21 cellular contexts compared by ENCODE assay signal in genomic region chr10:2620827-2621521, GRCh38.
"Had no signal": no experiment of that assay in that cellular context is flagged by ENCODE, and none has a peak within 500 bp of the region (broad histone marks: within the 10 kb centered on the region; RNA-seq: fewer than 3 reads in every experiment).

No MANE protein-coding gene starts in this region.

- DNase-seq: activated CD4-positive, alpha-beta T cell treated with anti-CD3 and anti-CD28 coated beads for 1 hour; activated CD4-positive, alpha-beta T cell treated with anti-CD3 and anti-CD28 coated beads, Interleukin-2, amount 50 U/mL, for 1 hour; activated CD8-positive, alpha-beta T cell treated with anti-CD3 and anti-CD28 coated beads, Interleukin-2, amount 10 ng/mL, durations not matched to agents 7 days and 5 days; activated gamma-delta T cell treated with Interleukin-2 at 50 U/mL for 16 hours; aorta; caudate nucleus; effector CD4-positive, alpha-beta T cell; kidney glomerular epithelial cell; left lung; naive thymus-derived CD4-positive, alpha-beta T cell; small intestine; stimulated activated naive B cell treated with anti-CD40 and anti-IgM and Interleukin-4, amounts not matched to agents 10 μg/mL and 1 μg/mL and 100 μg/mL, for 72 hours; transverse colon had no signal

- H3K4me3 Mint-ChIP-seq: activated CD8-positive, alpha-beta T cell treated with anti-CD3 and anti-CD28 coated beads, Interleukin-2, amount 10 ng/mL, durations not matched to agents 7 days and 5 days; activated naive CD4-positive, alpha-beta T cell treated with anti-CD3 and anti-CD28 coated beads, Interleukin-2, amount 50 U/mL, for 24 hours; brain; dendritic cell treated with granulocyte-macrophage colony-stimulating factor and Interleukin-4, amounts not matched to agents 40 ng/mL and 50 ng/mL, for 4 days; naive thymus-derived CD4-positive, alpha-beta T cell; neural crest cell; stimulated activated naive B cell treated with anti-CD40 and anti-IgM and Interleukin-4, amounts not matched to agents 10 μg/mL and 1 μg/mL and 100 μg/mL, for 72 hours; T-helper 2 cell treated with Interferon-gamma antibody and Interleukin-4, amounts not matched to agents 5 μg/mL and 100 μg/mL, for 36 hours had no signal

- H3K36me3 ChIP-seq: left lung, transverse colon had no signal

- H3K27ac Mint-ChIP-seq: activated CD8-positive, alpha-beta T cell treated with anti-CD3 and anti-CD28 coated beads, Interleukin-2, amount 10 ng/mL, durations not matched to agents 7 days and 5 days; activated naive CD4-positive, alpha-beta T cell treated with anti-CD3 and anti-CD28 coated beads, Interleukin-2, amount 50 U/mL, for 24 hours; brain; dendritic cell treated with granulocyte-macrophage colony-stimulating factor and Interleukin-4, amounts not matched to agents 40 ng/mL and 50 ng/mL, for 4 days; naive thymus-derived CD4-positive, alpha-beta T cell; stimulated activated naive B cell treated with anti-CD40 and anti-IgM and Interleukin-4, amounts not matched to agents 10 μg/mL and 1 μg/mL and 100 μg/mL, for 72 hours; T-helper 2 cell treated with Interferon-gamma antibody and Interleukin-4, amounts not matched to agents 5 μg/mL and 100 μg/mL, for 36 hours had no signal

- H3K27ac ChIP-seq: left lung, transverse colon, VCaP had no signal

- ATAC-seq: activated CD8-positive, alpha-beta T cell treated with anti-CD3 and anti-CD28 coated beads, Interleukin-2, amount 10 ng/mL, durations not matched to agents 7 days and 5 days; left lung; naive thymus-derived CD4-positive, alpha-beta T cell; sciatic nerve; stimulated activated naive B cell treated with anti-CD40 and anti-IgM and Interleukin-4, amounts not matched to agents 10 μg/mL and 1 μg/mL and 100 μg/mL, for 72 hours had no signal

- H3K4me1 ChIP-seq: left lung, transverse colon had no signal

- H3K9me3 ChIP-seq: left lung, transverse colon had no signal

- H3K36me3 Mint-ChIP-seq: activated naive CD4-positive, alpha-beta T cell treated with anti-CD3 and anti-CD28 coated beads, Interleukin-2, amount 50 U/mL, for 24 hours; brain; naive thymus-derived CD4-positive, alpha-beta T cell; stimulated activated naive B cell treated with anti-CD40 and anti-IgM and Interleukin-4, amounts not matched to agents 10 μg/mL and 1 μg/mL and 100 μg/mL, for 72 hours had no signal

- H3K4me3 ChIP-seq: left lung, lung, transverse colon had no signal

- H3K9me3 Mint-ChIP-seq: activated naive CD4-positive, alpha-beta T cell treated with anti-CD3 and anti-CD28 coated beads, Interleukin-2, amount 50 U/mL, for 24 hours; dendritic cell treated with granulocyte-macrophage colony-stimulating factor and Interleukin-4, amounts not matched to agents 40 ng/mL and 50 ng/mL, for 4 days; neural crest cell; stimulated activated naive B cell treated with anti-CD40 and anti-IgM and Interleukin-4, amounts not matched to agents 10 μg/mL and 1 μg/mL and 100 μg/mL, for 72 hours; T-helper 2 cell treated with Interferon-gamma antibody and Interleukin-4, amounts not matched to agents 5 μg/mL and 100 μg/mL, for 36 hours had no signal

- H3K4me1 Mint-ChIP-seq: activated naive CD4-positive, alpha-beta T cell treated with anti-CD3 and anti-CD28 coated beads, Interleukin-2, amount 50 U/mL, for 24 hours; naive thymus-derived CD4-positive, alpha-beta T cell; stimulated activated naive B cell treated with anti-CD40 and anti-IgM and Interleukin-4, amounts not matched to agents 10 μg/mL and 1 μg/mL and 100 μg/mL, for 72 hours had no signal

- H3K27me3 ChIP-seq: left lung, transverse colon had no signal

- H3K27me3 Mint-ChIP-seq: dendritic cell treated with granulocyte-macrophage colony-stimulating factor and Interleukin-4, amounts not matched to agents 40 ng/mL and 50 ng/mL, for 4 days had no signal
